Comparison of ENCODE assay signal across 8 cellular contexts in genomic region chrX:39772057-39772832, GRCh38.
DNase-seq lines count a peak whose midpoint lies in the region; ATAC-seq and TF ChIP-seq lines count a peak whose summit lies in the region.

No MANE protein-coding gene starts in this region.

- H3K9ac ChIP-seq in OCI-LY1 (ENCODE audit: low read length) (peak overlapping the region; percentile 99), iPS-15b (ENCODE audit: low read depth, low read length) (peak overlapping the region; percentile 56)

- peak overlapping the region; percentile 88 for H3K4me3 ChIP-seq in OCI-LY1 (ENCODE audit: low read depth, low read length, poor library complexity, severe bottlenecking)
- H3K4me3 ChIP-seq in iPS-15b (ENCODE audit: low read depth, low read length) = peak overlapping the region; percentile 27

- no peaks in the 10 kb centered on the region for H3K36me3 Mint-ChIP-seq in activated T-helper 17 cell treated with anti-CD3 and anti-CD28 coated beads, Interleukin-2, amount 50 U/mL, for 72 hours (ENCODE audit: low read depth)

- no peaks in the 10 kb centered on the region for H3K27me3 Mint-ChIP-seq in activated T-helper 17 cell treated with anti-CD3 and anti-CD28 coated beads, Interleukin-2, amount 50 U/mL, for 72 hours

- H3K4me1 ChIP-seq in OCI-LY1 (ENCODE audit: insufficient read depth, low read length, severe bottlenecking) (peaks cover 93% of the 10 kb centered on the region), iPS-15b (ENCODE audit: control insufficient read depth, insufficient read depth, low read length) (peaks cover 23% of the 10 kb centered on the region)

- no peaks in the 10 kb centered on the region for H4K20me1 ChIP-seq in OCI-LY1 (ENCODE audit: insufficient read depth, low read length)

- no peaks in the 10 kb centered on the region for H3K9me2 ChIP-seq in OCI-LY1 (ENCODE audit: low read depth, low read length)

- H3K9me3 Mint-ChIP-seq in activated T-helper 17 cell treated with anti-CD3 and anti-CD28 coated beads, Interleukin-2, amount 50 U/mL, for 72 hours = no peaks in the 10 kb centered on the region

- no peaks in the 10 kb centered on the region for H3K27me3 ChIP-seq in OCI-LY1 (ENCODE audit: insufficient read depth, low read length)
- no peaks in the 10 kb centered on the region for H3K27me3 ChIP-seq in iPS-15b (ENCODE audit: control insufficient read depth, insufficient read depth, low read length)

- H3K27ac Mint-ChIP-seq in activated T-helper 17 cell treated with anti-CD3 and anti-CD28 coated beads, Interleukin-2, amount 50 U/mL, for 72 hours = peak overlapping the region; percentile 63

- H3K79me2 ChIP-seq in OCI-LY1 (ENCODE audit: insufficient read depth, low read length) = no peaks in the 10 kb centered on the region

- DNase-seq in DMS153 treated with DMSO at 0.1 percent for 48 hours (lab: John Stamatoyannopoulos, UW; ENCODE audit: unreplicated experiment) = peak; percentile 30
- DNase-seq in stimulated activated CD4-positive, alpha-beta T cell treated with anti-CD3 and anti-CD28 coated beads, Interleukin-15, amount 100 ng/mL, for 48 hours (ENCODE audit: low read depth in 2 of 2) = peak; percentile 62 to 63

- H3K4me2 ChIP-seq in OCI-LY1 (ENCODE audit: low read length) = peak overlapping the region; percentile 98

- 0 out of 2 replicates have a peak, but pooled peaks cover 3% of the 10 kb centered on the region for H3F3A ChIP-seq in OCI-LY1 (ENCODE audit: insufficient read depth, low read length)

- peak overlapping the region; percentile 98 for H3K27ac ChIP-seq in OCI-LY1 (ENCODE audit: low read depth, low read length, poor library complexity, severe bottlenecking)

- H2AFZ ChIP-seq in OCI-LY1 (ENCODE audit: low read length) = no peak overlapping the region

- TF ChIP-seq CTCF in OCI-LY1 (IDR thresholded peaks at IDR 0.05; ENCODE audit: low read length) = no peak

- H3K9me3 ChIP-seq in OCI-LY1 (ENCODE audit: low read length) (no peaks in the 10 kb centered on the region), iPS-15b (ENCODE audit: control insufficient read depth, insufficient read depth, low read length) (no peaks in the 10 kb centered on the region)

- H3K4me1 Mint-ChIP-seq in activated T-helper 17 cell treated with anti-CD3 and anti-CD28 coated beads, Interleukin-2, amount 50 U/mL, for 72 hours = peaks cover 27% of the 10 kb centered on the region

- H3K36me3 ChIP-seq in OCI-LY1 (ENCODE audit: insufficient read depth, low read length) (peaks cover 6% of the 10 kb centered on the region), iPS-15b (ENCODE audit: control insufficient read depth, insufficient read depth, low read length) (no peaks in the 10 kb centered on the region)

- ATAC-seq in activated T-helper 17 cell treated with anti-CD3 and anti-CD28 coated beads, Interleukin-2, amount 50 U/mL, for 72 hours (replicated peaks) = peak; percentile 80
- no peak for ATAC-seq in GM21723 (IDR thresholded peaks at IDR 0.05; ENCODE audit: unreplicated experiment)
- ATAC-seq in HG03460 (IDR thresholded peaks at IDR 0.05; ENCODE audit: unreplicated experiment) = no peak
- no peak for ATAC-seq in HG03025 (IDR thresholded peaks at IDR 0.05; ENCODE audit: low FRiP score, unreplicated experiment)

- peak overlapping the region; percentile 84 for H3K4me3 Mint-ChIP-seq in activated T-helper 17 cell treated with anti-CD3 and anti-CD28 coated beads, Interleukin-2, amount 50 U/mL, for 72 hours
